ENCODE assay signal across 8 cellular contexts in the genomic region with DNA sequence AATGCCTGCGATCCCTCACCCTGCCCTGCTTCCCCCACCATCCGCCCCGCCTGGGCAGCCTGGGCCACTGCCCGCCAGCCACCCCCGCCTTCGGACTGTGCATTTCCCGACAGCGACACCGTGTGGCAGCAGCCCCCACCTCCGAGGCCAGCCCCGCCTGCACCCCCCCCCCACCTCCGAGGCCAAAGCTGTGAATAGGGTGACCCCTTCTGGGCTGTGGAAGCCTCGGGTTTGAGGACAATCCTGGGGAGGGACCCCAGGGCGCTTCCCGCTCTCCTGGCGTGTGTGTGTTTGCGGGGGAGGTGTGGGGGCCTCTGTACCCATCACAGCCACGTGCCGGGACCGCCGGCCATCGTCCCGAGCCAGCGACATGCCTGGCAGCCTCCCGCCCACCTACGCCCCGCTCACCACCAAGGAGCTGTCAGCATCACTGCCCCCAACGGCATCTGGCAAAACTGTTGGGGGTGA. TPM values are rescaled to one million over a fixed set of nuclear protein-coding genes. Genes with fewer than 3 reads are reported as not detected.
DNase-seq lines count a peak whose midpoint lies in the region; ATAC-seq, FAIRE-seq and TF ChIP-seq lines count a peak whose summit lies in the region.

No MANE protein-coding gene starts in this region.

- no peaks in the 10 kb centered on the region for H3K9me3 ChIP-seq in WERI-Rb-1 (ENCODE audit: severe bottlenecking)
- H3K9me3 ChIP-seq in small intestine (ENCODE audit: control insufficient read depth, low read depth): no peaks in the 10 kb centered on the region

- H3K36me3 ChIP-seq in WERI-Rb-1: no peaks in the 10 kb centered on the region; the same call in 1 of the 2 replicates
- peaks cover 4 to 6% of the 10 kb centered on the region in 2 donors for H3K36me3 ChIP-seq in small intestine (ENCODE audit: control insufficient read depth in 2 of 2, insufficient read depth in 2 of 2, low read length in 2 of 2)

- DNase-seq in AG04449 (ENCODE audit: low read depth, low spot score): no peak
- DNase-seq in NCI-H1930 (lab: John Stamatoyannopoulos, UW): peak; percentile 74 to 78
- DNase-seq in WERI-Rb-1: peak; percentile 93
- DNase-seq in brain pericyte (ENCODE audit: low read depth, low spot score): peak; percentile 56
- peak; percentile 99 for DNase-seq in iPS-NIHi11 (ENCODE audit: low spot score)
- peak; percentile 85 for DNase-seq in small intestine

- H3K27me3 ChIP-seq in WERI-Rb-1 (ENCODE audit: insufficient read depth, low read depth, severe bottlenecking) (no peaks in the 10 kb centered on the region), small intestine (ENCODE audit: control insufficient read depth in 2 of 2, insufficient read depth in 2 of 2, low read length in 2 of 2) (no peaks in the 10 kb centered on the region)

- H3K27ac ChIP-seq in WERI-Rb-1: 0 out of 2 replicates have a peak overlapping the region, but pooled peaks have one; percentile 4
- H3K27ac ChIP-seq in small intestine (ENCODE audit: low read depth in 1 of 2, low read length in 1 of 2): peak overlapping the region in 1 of 2 donors; percentile 72

- ATAC-seq in GM18868 (IDR thresholded peaks at IDR 0.05; ENCODE audit: unreplicated experiment): peak; percentile 57
- no peak for ATAC-seq in HG03025 (IDR thresholded peaks at IDR 0.05; ENCODE audit: low FRiP score, unreplicated experiment)

- no peaks in the 10 kb centered on the region for H3K4me1 ChIP-seq in small intestine (ENCODE audit: control insufficient read depth in 2 of 2, insufficient read depth in 1 of 2, low read depth in 1 of 2, low read length in 1 of 2)

- no peak for FAIRE-seq in small intestine (lab: Jason Lieb, UNC)

- peak; percentile 76 for TF ChIP-seq CTCF in AG04449 (IDR thresholded peaks at IDR 0.05; ENCODE audit: insufficient read depth, low read length, missing control alignments)
- peak; percentile 90 for TF ChIP-seq CTCF in WERI-Rb-1 (IDR thresholded peaks at IDR 0.05; ENCODE audit: low read depth, low read length)

- 6 to 11% (median 7%) methylated on average over 23 to 28 of the region's 28 CpGs for WGBS in small intestine, 3 donors

- POLR2A ChIA-PET in AG04449 (lab: Yijun Ruan, JAX): interaction anchor here (2.0 to 3.6 kb wide), 2 partner anchors 110 to 120 kb away, joined by 9 to 21 read pairs; no protein-coding TSS in a partner anchor

- H3K4me3 ChIP-seq in AG04449 (ENCODE audit: low read depth, low read length) (no peak overlapping the region), WERI-Rb-1 (ENCODE audit: low read depth, low read length) (no peak overlapping the region), small intestine (ENCODE audit: low read depth in 1 of 2, low read length in 2 of 2) (no peak overlapping the region)

- CTCF ChIA-PET in AG04449 (lab: Yijun Ruan, JAX): interaction anchor here (0.6 to 11.6 kb wide), 30 partner anchors 9 to 539 kb away, joined by 3 to 345 read pairs (median 5); no protein-coding TSS in a partner anchor

RNA-seq across cellular contexts. Expression of a gene that starts 33.8 kb away (rescaled TPM):
- 10 to 100 TPM; 19.9 to 24.0 (median 21.9) TPM for polyA plus RNA-seq in small intestine
